1 cellular context compared by ENCODE assay signal in genomic region chr11:7894251-7894650, GRCh38.
TF ChIP-seq lines count a peak whose summit lies in the region.

No MANE protein-coding gene starts in this region.

TF ChIP-seq in IMR-90, 13 proteins besides CTCF, POLR2A, EP300 and RAD21 (continued from another document):
- TF ChIP-seq CHD1 (IDR thresholded peaks at IDR 0.05; ENCODE audit: low read depth, low read length): no peak
- no peak for TF ChIP-seq CEBPB (IDR thresholded peaks at IDR 0.05; ENCODE audit: low read depth, low read length)
- no peak for TF ChIP-seq RFX5 (IDR thresholded peaks at IDR 0.05; ENCODE audit: low read depth, low read length)
TF ChIP-seq in IMR-90: peak in this region for 0.
